Comparison of ENCODE assay signal across 18 cellular contexts in genomic region chr6:160387887-160388286, GRCh38. TPM values are rescaled to one million over a fixed set of nuclear protein-coding genes. Genes with fewer than 3 reads are reported as not detected.
"Had no signal": no experiment of that assay in that cellular context is flagged by ENCODE, and none has a peak within 500 bp of the region (broad histone marks: within the 10 kb centered on the region; RNA-seq: fewer than 3 reads in every experiment).

No MANE protein-coding gene starts in this region.

- H3K27me3 ChIP-seq: cardiac muscle cell, colonic mucosa, tibial nerve had no signal

- H3K27ac ChIP-seq: cardiac muscle cell, colonic mucosa had no signal

- ATAC-seq: activated CD8-positive, alpha-beta T cell treated with anti-CD3 and anti-CD28 coated beads for 36 hours; activated T-cell treated with anti-CD3 and anti-CD28 coated beads, Interleukin-2, amount 50 U/mL, for 72 hours; left colon; mucosa of descending colon; naive thymus-derived CD8-positive, alpha-beta T cell had no signal

- H3K36me3 ChIP-seq: cardiac muscle cell, colonic mucosa, tibial nerve had no signal

- H3K4me3 ChIP-seq: cardiac muscle cell, colonic mucosa, mucosa of descending colon, tibial nerve had no signal

- H3K9me3 ChIP-seq: colonic mucosa, mucosa of descending colon had no signal

- FAIRE-seq: astrocyte, endothelial cell of umbilical vein had no signal

- DNase-seq: activated CD8-positive, alpha-beta memory T cell treated with anti-CD3 and anti-CD28 coated beads, Interleukin-2, amount 50 U/mL, for 4 hours; activated CD8-positive, alpha-beta T cell treated with anti-CD3 and anti-CD28 coated beads for 36 hours; activated gamma-delta T cell treated with Interleukin-2 at 50 U/mL for 16 hours; activated naive CD8-positive, alpha-beta T cell treated with anti-CD3 and anti-CD28 coated beads for 36 hours; activated T-cell treated with anti-CD3 and anti-CD28 coated beads, Interleukin-2, amount 50 U/mL, for 72 hours; colonic mucosa; effector CD4-positive, alpha-beta T cell; immature natural killer cell; left colon; mucosa of descending colon; naive thymus-derived CD8-positive, alpha-beta T cell; occipital lobe; stimulated activated CD4-positive, alpha-beta T cell treated with anti-CD3 and anti-CD28 coated beads, Interleukin-4, amount 100 ng/mL, for 24 hours; T1000 had no signal

- H3K4me1 ChIP-seq: colonic mucosa, tibial nerve had no signal

RNA-seq across cellular contexts. Expression of gene SLC22A3, which starts 39.7 kb away (rescaled TPM):
- total RNA-seq: activated CD8-positive, alpha-beta T cell treated with anti-CD3 and anti-CD28 coated beads for 36 hours; activated naive CD8-positive, alpha-beta T cell treated with anti-CD3 and anti-CD28 coated beads for 36 hours; activated T-cell treated with anti-CD3 and anti-CD28 coated beads, Interleukin-2, amount 50 U/mL, for 72 hours; endothelial cell of umbilical vein; naive thymus-derived CD8-positive, alpha-beta T cell had no signal
- polyA plus RNA-seq: cardiac muscle cell; endothelial cell of umbilical vein; naive thymus-derived CD8-positive, alpha-beta T cell had no signal
